In genomic region chr1:178506669-178507068, GRCh38 we compare ENCODE assay signal across 1 cellular context.
TF ChIP-seq lines count a peak whose summit lies in the region.

No MANE protein-coding gene starts in this region.

TF ChIP-seq in HepG2, 621 proteins besides CTCF, POLR2A, EP300 and RAD21:
- TF ChIP-seq ZNF143 (CRISPR knock-in tag; IDR thresholded peaks at IDR 0.05): 0 out of 2 replicates have a peak, but pooled peaks have one; percentile 40
- no peak for TF ChIP-seq BCL6 (CRISPR knock-in tag; IDR thresholded peaks at IDR 0.05)
- TF ChIP-seq SOX6 (IDR thresholded peaks at IDR 0.05): no peak
- TF ChIP-seq SOX6 (CRISPR knock-in tag; IDR thresholded peaks at IDR 0.05): no peak
- TF ChIP-seq ETV5 (CRISPR knock-in tag; IDR thresholded peaks at IDR 0.05; ENCODE audit: borderline replicate concordance): peak; percentile 27; the same call in 1 of the 2 replicates
